1 cellular context compared by ENCODE assay signal in genomic region chr5:157917909-157918809, GRCh38.
TF ChIP-seq lines count a peak whose summit lies in the region.

No MANE protein-coding gene starts in this region.

TF ChIP-seq in GM12878, 131 proteins besides CTCF, POLR2A, EP300 and RAD21 (continued from another document):
- TF ChIP-seq RELB (IDR thresholded peaks at IDR 0.05; ENCODE audit: low read depth): 0 out of 2 replicates have a peak, but pooled peaks have one; percentile 11
- TF ChIP-seq YY1 (IDR thresholded peaks at IDR 0.05; ENCODE audit: low read depth, low read length): peak; percentile 53; the same call in 1 of the 2 replicates
- TF ChIP-seq NRF1 (conservative IDR thresholded peaks at IDR 0.05; ENCODE audit: low read depth, low read length): no peak
- no peak for TF ChIP-seq RB1 (IDR thresholded peaks at IDR 0.05; ENCODE audit: borderline replicate concordance)
- TF ChIP-seq RUNX3 (IDR thresholded peaks at IDR 0.05; ENCODE audit: low read length): peak; percentile 49; the same call in 1 of the 2 replicates
- peak; percentile 81 for TF ChIP-seq SMC3 (IDR thresholded peaks at IDR 0.05; ENCODE audit: borderline replicate concordance, low read length)
- no peak for TF ChIP-seq ESRRA (IDR thresholded peaks at IDR 0.05; ENCODE audit: low read length)
- TF ChIP-seq ZNF592 (IDR thresholded peaks at IDR 0.05): peak; percentile 98
- TF ChIP-seq E2F8 (IDR thresholded peaks at IDR 0.05; ENCODE audit: low read depth, partially characterized antibody): no peak
- no peak for TF ChIP-seq DPF2 (IDR thresholded peaks at IDR 0.05)
- no peak for TF ChIP-seq CHD2 (IDR thresholded peaks at IDR 0.05; ENCODE audit: borderline replicate concordance, low read depth, low read length)
- no peak for TF ChIP-seq GATAD2B (conservative IDR thresholded peaks at IDR 0.05; ENCODE audit: low read depth)
- TF ChIP-seq IKZF2 (IDR thresholded peaks at IDR 0.05): peak in 1 of 2 experiments; percentile 39; a peak in 1 of 4 replicates
- TF ChIP-seq MXI1 (IDR thresholded peaks at IDR 0.05; ENCODE audit: low read depth, low read length): no peak
- TF ChIP-seq ELK1 (IDR thresholded peaks at IDR 0.05; ENCODE audit: low read depth, low read length): no peak
- TF ChIP-seq BCL3 (IDR thresholded peaks at IDR 0.05; ENCODE audit: borderline replicate concordance, insufficient read depth, low read depth, low read length, poor library complexity, severe bottlenecking): no peak
- TF ChIP-seq IRF4 (IDR thresholded peaks at IDR 0.05; ENCODE audit: low read depth, low read length): 0 out of 2 replicates have a peak, but pooled peaks have one; percentile 35
- no peak for TF ChIP-seq RFX5 (IDR thresholded peaks at IDR 0.05; ENCODE audit: low read depth, low read length)
- TF ChIP-seq ZNF687 (IDR thresholded peaks at IDR 0.05): peak; percentile 81
- no peak for TF ChIP-seq ETV6 (conservative IDR thresholded peaks at IDR 0.05 in 1 of 2, IDR thresholded peaks at IDR 0.05 in 1 of 2; ENCODE audit: borderline replicate concordance in 1 of 2, low read depth in 1 of 2)
- TF ChIP-seq BACH1 (IDR thresholded peaks at IDR 0.05; ENCODE audit: borderline replicate concordance): peak; percentile 94
